ENCODE assay signal across 19 cellular contexts in the genomic region with DNA sequence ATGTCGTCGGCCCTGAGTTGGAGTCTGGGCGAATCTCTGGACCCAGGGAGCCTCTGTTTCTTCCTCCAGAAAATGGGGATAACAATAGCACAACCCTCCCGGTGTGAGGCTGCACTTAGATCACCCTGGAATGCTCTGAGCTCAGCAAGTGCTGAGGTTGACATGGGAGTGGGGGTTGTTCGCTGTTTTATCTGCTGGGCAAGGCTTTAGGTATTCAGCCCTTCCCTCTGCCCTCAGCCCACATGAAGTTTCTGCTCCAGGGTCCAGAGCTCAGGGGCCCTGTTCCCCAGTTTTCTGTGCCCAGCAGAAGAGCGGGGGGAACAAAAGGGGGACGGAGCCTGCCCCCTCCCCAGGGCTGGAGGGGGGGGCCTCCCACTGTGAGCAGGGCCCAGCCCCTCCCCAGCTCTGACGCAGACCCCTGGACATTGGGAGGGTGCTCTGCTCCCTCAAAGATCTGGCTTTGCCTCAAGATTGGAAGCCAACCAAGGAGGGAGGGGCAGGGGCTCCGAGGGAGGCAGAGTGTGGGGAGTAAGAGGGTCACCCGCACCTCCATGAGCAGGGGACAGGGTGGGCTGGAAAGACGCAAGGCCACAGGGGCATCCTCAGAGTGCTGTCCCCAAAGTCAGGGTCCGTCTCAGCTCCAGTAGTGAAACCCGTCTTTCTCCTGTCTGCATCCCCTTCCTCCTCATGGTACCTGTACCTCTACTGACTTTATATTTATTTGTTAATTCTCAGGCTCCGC.
DNase-seq lines count a peak whose midpoint lies in the region; ATAC-seq, FAIRE-seq and TF ChIP-seq lines count a peak whose summit lies in the region.
"Had no signal": no experiment of that assay in that cellular context is flagged by ENCODE, and none has a peak within 500 bp of the region (broad histone marks: within the 10 kb centered on the region; RNA-seq: fewer than 3 reads in every experiment).

No MANE protein-coding gene starts in this region.

- H3K9ac ChIP-seq in astrocyte (ENCODE audit: low read length), result no peak overlapping the region

- no peaks in the 10 kb centered on the region for H3K36me3 Mint-ChIP-seq in astrocyte (ENCODE audit: low read depth, unreplicated experiment)

- no peaks in the 10 kb centered on the region for H4K20me1 ChIP-seq in astrocyte (ENCODE audit: insufficient read depth, low read length)

- TF ChIP-seq CTCF in astrocyte (IDR thresholded peaks at IDR 0.05; ENCODE audit: insufficient read depth, low read depth, low read length) (no peak), spleen (IDR thresholded peaks at IDR 0.05 in 8 of 11, conservative IDR thresholded peaks at IDR 0.05 in 3 of 11) (no peak), gastrocnemius medialis (IDR thresholded peaks at IDR 0.05 in 4 of 5, conservative IDR thresholded peaks at IDR 0.05 in 1 of 5) (no peak)

- peaks cover 4% of the 10 kb centered on the region for H3K27me3 Mint-ChIP-seq in astrocyte (ENCODE audit: low read depth, unreplicated experiment)

- H3K27ac ChIP-seq in astrocyte (ENCODE audit: low read depth, low read length) (no peak overlapping the region), spleen (no peak overlapping the region), gastrocnemius medialis (no peak overlapping the region)
- H3K27ac ChIP-seq: upper lobe of left lung had no signal

- intact Hi-C loops in spleen (cut with DNase I; ENCODE audit: low total_unique reads) (no loop called here), gastrocnemius medialis (cut with DNase I; ENCODE audit: low total_unique reads) (no loop called here)

- peak overlapping the region; percentile 50 for H3K4me2 ChIP-seq in astrocyte (ENCODE audit: low read length)

- H3K9me3 Mint-ChIP-seq in astrocyte (ENCODE audit: unreplicated experiment), result no peaks in the 10 kb centered on the region

- WGBS in spleen, 5 donors, result 84 to 90% (median 85%) methylated on average over 10 to 14 of the region's 14 CpGs

- H3K4me1 ChIP-seq in astrocyte (ENCODE audit: insufficient read depth, low read length), result peaks cover 15% of the 10 kb centered on the region
- H3K4me1 ChIP-seq in spleen, result peaks cover 0 to 20% (median 5%) of the 10 kb centered on the region in 6 donors
- H3K4me1 ChIP-seq in gastrocnemius medialis, result peaks cover 0 to 15% of the 10 kb centered on the region in 2 donors
- H3K4me1 ChIP-seq: breast epithelium had no signal

- H3K27me3 ChIP-seq in astrocyte (ENCODE audit: insufficient read depth, low read length) (no peaks in the 10 kb centered on the region), spleen (replicated peaks in 1 of 7) (no peaks in the 10 kb centered on the region), gastrocnemius medialis (no peaks in the 10 kb centered on the region)
- H3K27me3 ChIP-seq: breast epithelium, upper lobe of left lung had no signal

- DNase-seq in H54 (ENCODE audit: insufficient read length, low spot score) (peak; percentile 45), astrocyte (ENCODE audit: low read depth) (peak; percentile 73), kidney glomerular epithelial cell (lab: John Stamatoyannopoulos, UW) (peak; percentile 27), spleen (peak; percentile 47), Kasumi-1 (lab: John Stamatoyannopoulos, UW) (no peak), CD1c-positive myeloid dendritic cell (ENCODE audit: extremely low spot score) (no peak), gastrocnemius medialis (no peak)
- DNase-seq: activated CD4-positive, alpha-beta T cell treated with anti-CD3 and anti-CD28 coated beads, Interleukin-2, amount 10 ng/mL, durations not matched to agents 24 days and 14 days; activated naive CD4-positive, alpha-beta T cell treated with anti-CD3 and anti-CD28 coated beads for 36 hours; effector CD8-positive, alpha-beta T cell; NCI-H1436 treated with DMSO at 0.1 percent for 48 hours; stimulated activated CD4-positive, alpha-beta T cell treated with anti-CD3 and anti-CD28 coated beads, Interleukin-12 subunit alpha, Interleukin-12 subunit beta, amount 100 ng/mL, for 4 hours; stimulated activated naive B cell treated with anti-CD40 and anti-IgM and Interleukin-4, amounts not matched to agents 10 μg/mL and 1 μg/mL and 100 μg/mL, for 72 hours; T1000; upper lobe of left lung had no signal

- in situ Hi-C loops in gastrocnemius medialis (cut with MboI; ENCODE audit: low sequenced_read_pairs in 4 of 4), result no loop called here

- no peak overlapping the region for H3K4me3 ChIP-seq in astrocyte (ENCODE audit: insufficient read depth, low read depth, low read length)
- H3K4me3 ChIP-seq in spleen, result no peak overlapping the region
- no peak overlapping the region for H3K4me3 ChIP-seq in gastrocnemius medialis
- H3K4me3 ChIP-seq: breast epithelium, GM12878, upper lobe of left lung had no signal

- peaks cover 16% of the 10 kb centered on the region for H3K4me1 Mint-ChIP-seq in astrocyte (ENCODE audit: low read depth, unreplicated experiment)

- H3K9me3 ChIP-seq in astrocyte (ENCODE audit: insufficient read depth, low read depth, low read length), result peaks cover 3% of the 10 kb centered on the region
- H3K9me3 ChIP-seq in spleen, result no peaks in the 10 kb centered on the region
- no peaks in the 10 kb centered on the region for H3K9me3 ChIP-seq in gastrocnemius medialis
- H3K9me3 ChIP-seq: breast epithelium, upper lobe of left lung had no signal

- H3K27ac Mint-ChIP-seq in astrocyte (ENCODE audit: unreplicated experiment), result peak overlapping the region; percentile 62
- H3K27ac Mint-ChIP-seq: activated naive CD4-positive, alpha-beta T cell treated with anti-CD3 and anti-CD28 coated beads for 36 hours; stimulated activated naive B cell treated with anti-CD40 and anti-IgM and Interleukin-4, amounts not matched to agents 10 μg/mL and 1 μg/mL and 100 μg/mL, for 72 hours had no signal

- TF ChIP-seq POLR2A in H54 (IDR thresholded peaks at IDR 0.05; ENCODE audit: low read depth, low read length), result no peak
- TF ChIP-seq POLR2A in spleen (IDR thresholded peaks at IDR 0.05), result no peak
- no peak for TF ChIP-seq POLR2A in gastrocnemius medialis (IDR thresholded peaks at IDR 0.05)

- FAIRE-seq in H54 (lab: Jason Lieb, UNC) (no peak), astrocyte (lab: Jason Lieb, UNC) (no peak)
- FAIRE-seq: GM12878 had no signal

- H3K36me3 ChIP-seq in astrocyte (ENCODE audit: insufficient read depth, low read length), result no peaks in the 10 kb centered on the region
- H3K36me3 ChIP-seq in spleen, result no peaks in the 10 kb centered on the region
- no peaks in the 10 kb centered on the region for H3K36me3 ChIP-seq in gastrocnemius medialis
- H3K36me3 ChIP-seq: breast epithelium, upper lobe of left lung had no signal

- H3K79me2 ChIP-seq in astrocyte (ENCODE audit: insufficient read depth, low read length), result no peaks in the 10 kb centered on the region

- peak overlapping the region; percentile 69 for H3K4me3 Mint-ChIP-seq in astrocyte (ENCODE audit: unreplicated experiment)
- H3K4me3 Mint-ChIP-seq: activated CD4-positive, alpha-beta T cell treated with anti-CD3 and anti-CD28 coated beads, Interleukin-2, amount 10 ng/mL, durations not matched to agents 24 days and 14 days; activated naive CD4-positive, alpha-beta T cell treated with anti-CD3 and anti-CD28 coated beads for 36 hours; stimulated activated naive B cell treated with anti-CD40 and anti-IgM and Interleukin-4, amounts not matched to agents 10 μg/mL and 1 μg/mL and 100 μg/mL, for 72 hours had no signal

- ATAC-seq in HG03520 (IDR thresholded peaks at IDR 0.05; ENCODE audit: unreplicated experiment) (no peak), gastrocnemius medialis (no peak)
- ATAC-seq: left lobe of liver; stimulated activated naive B cell treated with anti-CD40 and anti-IgM and Interleukin-4, amounts not matched to agents 10 μg/mL and 1 μg/mL and 100 μg/mL, for 72 hours had no signal

- no peak overlapping the region for H2AFZ ChIP-seq in astrocyte (ENCODE audit: low read depth, low read length)

Comparison
In these comparisons a context has a peak if more than half of its experiments do, and no peak if none do; other contexts are left out.
1. DNase-seq: peak in H54 (single experiment), astrocyte (single experiment), kidney glomerular epithelial cell (single experiment) and spleen (single experiment); none in Kasumi-1 (0 of 2), CD1c-positive myeloid dendritic cell (single experiment) and gastrocnemius medialis (0 of 2).